In genomic region chr6:11232968-11233626, GRCh38 we compare ENCODE assay signal across 8 cellular contexts. TPM values are rescaled to one million over a fixed set of nuclear protein-coding genes. Genes with fewer than 3 reads are reported as not detected.
DNase-seq lines count a peak whose midpoint lies in the region; ATAC-seq and TF ChIP-seq lines count a peak whose summit lies in the region.

No MANE protein-coding gene starts in this region.

- intact Hi-C loops in adrenal gland (cut with DNase I) = no loop called here

- H3K4me1 Mint-ChIP-seq in immature natural killer cell = peaks cover 69 to 88% of the 10 kb centered on the region in 2 donors
- peaks cover 60% of the 10 kb centered on the region for H3K4me1 Mint-ChIP-seq in stimulated activated naive CD8-positive, alpha-beta T cell treated with anti-CD3 and anti-CD28 coated beads, Interleukin-15, amount 100 ng/mL, for 72 hours

- peak overlapping the region; percentile 94 to 99 (median 99) for H3K27ac Mint-ChIP-seq in immature natural killer cell
- H3K27ac Mint-ChIP-seq in stimulated activated naive CD8-positive, alpha-beta T cell treated with anti-CD3 and anti-CD28 coated beads, Interleukin-15, amount 100 ng/mL, for 72 hours = peak overlapping the region; percentile 85 to 91

- H3K27me3 ChIP-seq in ACC112 (ENCODE audit: insufficient read depth, low read length) (no peaks in the 10 kb centered on the region), MG63 (no peaks in the 10 kb centered on the region), adrenal gland (no peaks in the 10 kb centered on the region)

- H3K9me3 ChIP-seq in MG63 (no peaks in the 10 kb centered on the region), adrenal gland (replicated peaks in 1 of 3) (no peaks in the 10 kb centered on the region)

- peak; percentile 13 for ATAC-seq in GM18868 (IDR thresholded peaks at IDR 0.05; ENCODE audit: unreplicated experiment)
- ATAC-seq in stimulated activated naive CD8-positive, alpha-beta T cell treated with anti-CD3 and anti-CD28 coated beads, Interleukin-15, amount 100 ng/mL, for 72 hours = no peak

- TF ChIP-seq CTCF in adrenal gland (IDR thresholded peaks at IDR 0.05) = no peak

- WGBS in adrenal gland, 4 donors = 7 to 11% (median 9%) methylated on average over 18 of the region's 18 CpGs

- H3K4me1 ChIP-seq in ACC112 (ENCODE audit: control insufficient read depth, insufficient read depth, low read length, unreplicated experiment) = peaks cover 26% of the 10 kb centered on the region
- peaks cover 0 to 5% of the 10 kb centered on the region in 2 donors for H3K4me1 ChIP-seq in adrenal gland (replicated peaks in 1 of 2)

- H3K36me3 ChIP-seq in ACC112 (ENCODE audit: insufficient read depth, low read length) = no peaks in the 10 kb centered on the region
- no peaks in the 10 kb centered on the region for H3K36me3 ChIP-seq in MG63
- no peaks in the 10 kb centered on the region for H3K36me3 ChIP-seq in adrenal gland (replicated peaks in 1 of 2)

- H3K36me3 Mint-ChIP-seq in immature natural killer cell = peaks cover 0 to 6% (median 4%) of the 10 kb centered on the region in 3 donors

- peaks cover 2 to 8% (median 7%) of the 10 kb centered on the region in 3 donors for H3K27me3 Mint-ChIP-seq in immature natural killer cell (ENCODE audit: low read depth in 3 of 3)
- no peaks in the 10 kb centered on the region for H3K27me3 Mint-ChIP-seq in stimulated activated naive CD8-positive, alpha-beta T cell treated with anti-CD3 and anti-CD28 coated beads, Interleukin-15, amount 100 ng/mL, for 72 hours

- no peak for DNase-seq in MG63
- DNase-seq in adrenal gland = peak in 4 of 7 donors; percentile 23 to 49 (median 35)
- DNase-seq in immature natural killer cell = no peak
- no peak for DNase-seq in stimulated activated naive CD8-positive, alpha-beta T cell treated with anti-CD3 and anti-CD28 coated beads, Interleukin-15, amount 100 ng/mL, for 72 hours
- no peak for DNase-seq in NCI-H446 treated with DMSO at 0.1 percent for 48 hours (lab: John Stamatoyannopoulos, UW)
- no peak for DNase-seq in NCI-H2029 (lab: John Stamatoyannopoulos, UW)

- H3K4me3 ChIP-seq in ACC112 (ENCODE audit: low read depth, low read length) (peak overlapping the region; percentile 82), MG63 (peak overlapping the region; percentile 67), adrenal gland (peak overlapping the region in 3 of 4 donors; percentile 1 to 58 (median 30))

- peak overlapping the region; percentile 85 to 96 (median 91) for H3K4me3 Mint-ChIP-seq in immature natural killer cell
- peak overlapping the region; percentile 83 to 86 for H3K4me3 Mint-ChIP-seq in stimulated activated naive CD8-positive, alpha-beta T cell treated with anti-CD3 and anti-CD28 coated beads, Interleukin-15, amount 100 ng/mL, for 72 hours

- H3K27ac ChIP-seq in ACC112 (ENCODE audit: low read depth, low read length) = peak overlapping the region; percentile 81
- H3K27ac ChIP-seq in adrenal gland = peak overlapping the region; percentile 72 to 91 (median 88)

- no peak for TF ChIP-seq POLR2A in adrenal gland (IDR thresholded peaks at IDR 0.05)

- H3K9me3 Mint-ChIP-seq in immature natural killer cell = no peaks in the 10 kb centered on the region
- H3K9me3 Mint-ChIP-seq in stimulated activated naive CD8-positive, alpha-beta T cell treated with anti-CD3 and anti-CD28 coated beads, Interleukin-15, amount 100 ng/mL, for 72 hours = no peaks in the 10 kb centered on the region

- peaks cover 34% of the 10 kb centered on the region for H3K79me2 ChIP-seq in ACC112 (ENCODE audit: control insufficient read depth, insufficient read depth, low read length, unreplicated experiment)

- peak overlapping the region; percentile 98 for H2AFZ ChIP-seq in ACC112 (ENCODE audit: low read length, unreplicated experiment)

RNA-seq across cellular contexts. Expression of gene NEDD9, which starts 0.6 kb away (rescaled TPM):
- 8.9 and 9.3 TPM in 2 replicates for total RNA-seq in MG63 (2014; rRNA removed; shearing (Covaris generic); ENCODE audit: low replicate concordance)
- 10 to 100 TPM in 7 of 8 donors, 1 to 10 TPM in 1; 6.6 to 47.9 (median 19.7) TPM for total RNA-seq in adrenal gland
- polyA plus RNA-seq in adrenal gland (10 to 100 TPM in 1 of 3 donors, 1 to 10 TPM in 2; 8.0 to 14.7 (median 8.6) TPM), immature natural killer cell (10 to 100 TPM; 26.2 to 73.6 (median 27.6) TPM)

Comparison
In these comparisons a context has a peak if more than half of its experiments do, and no peak if none do; other contexts are left out.
1. H3K4me3 ChIP-seq: peak in every context shown above with its lines; median percentile 82 in ACC112; 67 in MG63; 30 in adrenal gland.
2. DNase-seq: peak in adrenal gland (4 of 7); none in MG63 (single experiment), immature natural killer cell (0 of 3), stimulated activated naive CD8-positive, alpha-beta T cell treated with anti-CD3 and anti-CD28 coated beads, Interleukin-15, amount 100 ng/mL, for 72 hours (0 of 2), NCI-H446 treated with DMSO at 0.1 percent for 48 hours (single experiment) and NCI-H2029 (single experiment).